13 cellular contexts compared by ENCODE assay signal in genomic region chr20:19021406-19022117, GRCh38.
A peak's percentile ranks its signal among the peaks of the same experiment; 100 is the strongest.
DNase-seq lines count a peak whose midpoint lies in the region; ATAC-seq lines count a peak whose summit lies in the region.
"Had no signal": no experiment of that assay in that cellular context is flagged by ENCODE, and none has a peak within 500 bp of the region (broad histone marks: within the 10 kb centered on the region; RNA-seq: fewer than 3 reads in every experiment).

No MANE protein-coding gene starts in this region.

- no peak overlapping the region for H3K4me3 ChIP-seq in H7 (ENCODE audit: insufficient read depth, low read depth, low read length)
- H3K4me3 ChIP-seq: BLaER1 treated with 17β-estradiol and CSF1 and Interleukin-3, amounts not matched to agents 10 nM and 100 nM had no signal

- H3K36me3 ChIP-seq in H7 (replicated peaks; ENCODE audit: control insufficient read depth, insufficient read depth, low read length): no peaks in the 10 kb centered on the region
- H3K36me3 ChIP-seq: BLaER1 treated with 17β-estradiol and CSF1 and Interleukin-3, amounts not matched to agents 10 nM and 100 nM had no signal

- DNase-seq in H7: peak; percentile 8
- peak; percentile 36 for DNase-seq in ecto neural progenitor cell (ENCODE audit: low spot score)
- DNase-seq in mucosa of gallbladder (ENCODE audit: low spot score): peak; percentile 3
- DNase-seq in ureter (ENCODE audit: low spot score): peak; percentile 24
- no peak for DNase-seq in NCI-H2227 (lab: John Stamatoyannopoulos, UW; ENCODE audit: unreplicated experiment)
- DNase-seq in SKM-1 (lab: John Stamatoyannopoulos, UW; ENCODE audit: unreplicated experiment): no peak
- DNase-seq: ACHN; CD4-positive, CD25-positive, alpha-beta regulatory T cell; DMS53; GF-D8; HCEC 1CT had no signal

- ATAC-seq in GM21717 (IDR thresholded peaks at IDR 0.05; ENCODE audit: unreplicated experiment): no peak

- no peaks in the 10 kb centered on the region for H3K27me3 ChIP-seq in H7 (ENCODE audit: control insufficient read depth, insufficient read depth, low read length)
- H3K27me3 ChIP-seq: BLaER1 treated with 17β-estradiol and CSF1 and Interleukin-3, amounts not matched to agents 10 nM and 100 nM had no signal

Comparison
In these comparisons a context has a peak if more than half of its experiments do, and no peak if none do; other contexts are left out.
1. DNase-seq: peak in H7 (single experiment), ecto neural progenitor cell (single experiment), mucosa of gallbladder (single experiment) and ureter (single experiment); none in NCI-H2227 (single experiment) and SKM-1 (single experiment).